In genomic region chr5:124444147-124444775, GRCh38 we compare ENCODE assay signal across 10 cellular contexts.
DNase-seq lines count a peak whose midpoint lies in the region; ATAC-seq and TF ChIP-seq lines count a peak whose summit lies in the region.
"Had no signal": no experiment of that assay in that cellular context is flagged by ENCODE, and none has a peak within 500 bp of the region (broad histone marks: within the 10 kb centered on the region; RNA-seq: fewer than 3 reads in every experiment).

No MANE protein-coding gene starts in this region.

- POLR2A ChIA-PET in A673 (lab: Charles Lee; ENCODE audit: low non-redundant PET), result no interaction called here

- H3K4me2 ChIP-seq in DOHH2 (ENCODE audit: low read length), result 0 out of 2 replicates have a peak overlapping the region, but pooled peaks have one; percentile 13
- peak overlapping the region; percentile 37 for H3K4me2 ChIP-seq in KMS-11

- no peaks in the 10 kb centered on the region for H3K79me2 ChIP-seq in DOHH2 (ENCODE audit: control insufficient read depth, low read length)
- H3K79me2 ChIP-seq in KMS-11 (ENCODE audit: insufficient read depth, low read depth), result no peaks in the 10 kb centered on the region

- no peak overlapping the region for H2AFZ ChIP-seq in KMS-11 (ENCODE audit: low read depth)

- H3K9me2 ChIP-seq in DOHH2 (replicated peaks; ENCODE audit: control insufficient read depth, low read length), result no peaks in the 10 kb centered on the region

- H3K27me3 ChIP-seq in DOHH2 (ENCODE audit: control insufficient read depth, low read length) (no peaks in the 10 kb centered on the region), KMS-11 (ENCODE audit: insufficient read depth, low read depth) (no peaks in the 10 kb centered on the region), A673 (replicated peaks; ENCODE audit: insufficient read depth, low read depth, low read length, poor library complexity) (no peaks in the 10 kb centered on the region)
- H3K27me3 ChIP-seq: BE2C, upper lobe of right lung had no signal

- intact Hi-C loops in A673 (cut with micrococcal nuclease; ENCODE audit: unreplicated experiment), result no loop called here

- H4K20me1 ChIP-seq in DOHH2 (ENCODE audit: control insufficient read depth, insufficient read depth, low read depth, low read length) (no peaks in the 10 kb centered on the region), KMS-11 (ENCODE audit: insufficient read depth) (no peaks in the 10 kb centered on the region)

- H3F3A ChIP-seq in DOHH2 (ENCODE audit: control insufficient read depth, insufficient read depth), result no peaks in the 10 kb centered on the region

- TF ChIP-seq CTCF in DOHH2 (IDR thresholded peaks at IDR 0.05; ENCODE audit: low read depth, low read length, poor library complexity, severe bottlenecking) (no peak), KMS-11 (conservative IDR thresholded peaks at IDR 0.05; ENCODE audit: low read depth, low read length) (no peak), A673 (conservative IDR thresholded peaks at IDR 0.05; ENCODE audit: low read depth, low read length) (no peak)

- BruUV-seq in A673 (replicated peaks; lab: Mats Ljungman, UMichigan), result no TSS peak

- CTCF ChIA-PET in A673 (lab: Charles Lee), result no interaction called here

- H3K4me3 ChIP-seq in DOHH2 (ENCODE audit: low read length), result 0 out of 2 replicates have a peak overlapping the region, but pooled peaks have one; percentile 13
- no peak overlapping the region for H3K4me3 ChIP-seq in KMS-11 (IDR thresholded peaks at IDR 0.05; ENCODE audit: insufficient read depth, low read depth, low read length)
- no peak overlapping the region for H3K4me3 ChIP-seq in A673 (ENCODE audit: low read depth, low read length, poor library complexity, severe bottlenecking)
- H3K4me3 ChIP-seq: upper lobe of right lung had no signal

- H3K4me1 ChIP-seq in DOHH2 (ENCODE audit: control insufficient read depth, low read length) (peaks cover 14% of the 10 kb centered on the region), KMS-11 (ENCODE audit: low read depth, poor library complexity, severe bottlenecking) (peaks cover 33% of the 10 kb centered on the region), A673 (ENCODE audit: insufficient read depth, low read length, poor library complexity, severe bottlenecking) (no peaks in the 10 kb centered on the region)
- H3K4me1 ChIP-seq: upper lobe of right lung had no signal

- DNase-seq in GM19240 (ENCODE audit: insufficient read length, low spot score), result peak; percentile 47
- DNase-seq in A673 (ENCODE audit: low spot score), result no peak
- no peak for DNase-seq in NCI-H2081 (lab: John Stamatoyannopoulos, UW)
- no peak for DNase-seq in activated CD4-positive, alpha-beta T cell treated with anti-CD3 and anti-CD28 coated beads for 1 hour
- DNase-seq in mesenteric fat pad (ENCODE audit: low spot score), result no peak
- DNase-seq: BE2C, upper lobe of right lung had no signal

- ATAC-seq in HG02840 (IDR thresholded peaks at IDR 0.05; ENCODE audit: low FRiP score, unreplicated experiment), result peak; percentile 99
- ATAC-seq: upper lobe of right lung had no signal

- H3K36me3 ChIP-seq in DOHH2 (ENCODE audit: control insufficient read depth, low read length) (no peaks in the 10 kb centered on the region), KMS-11 (ENCODE audit: insufficient read depth) (no peaks in the 10 kb centered on the region), A673 (ENCODE audit: insufficient read depth, low read length, poor library complexity, severe bottlenecking) (no peaks in the 10 kb centered on the region)
- H3K36me3 ChIP-seq: BE2C, upper lobe of right lung had no signal

- no peaks in the 10 kb centered on the region for H3K9me3 ChIP-seq in DOHH2 (ENCODE audit: control insufficient read depth, insufficient read depth, low read length)
- no peaks in the 10 kb centered on the region for H3K9me3 ChIP-seq in A673 (ENCODE audit: low read depth, low read length, poor library complexity, severe bottlenecking)
- H3K9me3 ChIP-seq: BE2C, upper lobe of right lung had no signal

- H3K27ac ChIP-seq in DOHH2 (ENCODE audit: low read depth, low read length), result no peak overlapping the region
- peak overlapping the region; percentile 44; the same call in 1 of the 2 replicates for H3K27ac ChIP-seq in KMS-11
- H3K27ac ChIP-seq in A673 (ENCODE audit: low read depth, low read length, poor library complexity, severe bottlenecking), result no peak overlapping the region
- H3K27ac ChIP-seq: upper lobe of right lung had no signal

- H3K9ac ChIP-seq in KMS-11, result no peak overlapping the region
